Comparison of ENCODE assay signal across 15 cellular contexts in genomic region chr18:36623681-36624080, GRCh38.
"Had no signal": no experiment of that assay in that cellular context is flagged by ENCODE, and none has a peak within 500 bp of the region (broad histone marks: within the 10 kb centered on the region; RNA-seq: fewer than 3 reads in every experiment).

No MANE protein-coding gene starts in this region.

- H3K36me3 Mint-ChIP-seq: immature natural killer cell; naive thymus-derived CD8-positive, alpha-beta T cell; stimulated activated effector memory CD8-positive, alpha-beta T cell treated with anti-CD3 and anti-CD28 coated beads, Interleukin-12 subunit alpha, Interleukin-12 subunit beta, amount 100 ng/mL, for 72 hours had no signal

- H3K27ac ChIP-seq: neutrophil, suprapubic skin, thyroid gland, upper lobe of left lung, uterus had no signal

- H3K27me3 ChIP-seq: neutrophil, suprapubic skin, thyroid gland, upper lobe of left lung, uterus had no signal

- H3K9me3 ChIP-seq: mucosa of descending colon, neutrophil, suprapubic skin, thyroid gland, upper lobe of left lung, uterus had no signal

- H3K9me3 Mint-ChIP-seq: stimulated activated effector memory CD8-positive, alpha-beta T cell treated with anti-CD3 and anti-CD28 coated beads, Interleukin-12 subunit alpha, Interleukin-12 subunit beta, amount 100 ng/mL, for 72 hours had no signal

- ATAC-seq: mucosa of descending colon; naive thymus-derived CD8-positive, alpha-beta T cell; stimulated activated effector memory CD8-positive, alpha-beta T cell treated with anti-CD3 and anti-CD28 coated beads, Interleukin-12 subunit alpha, Interleukin-12 subunit beta, amount 100 ng/mL, for 72 hours; stimulated activated naive CD8-positive, alpha-beta T cell treated with anti-CD3 and anti-CD28 coated beads, Interleukin-15, Interleukin-2, amounts not matched to agents 100 U/mL and 50 U/mL, for 24 hours had no signal

- H3K4me1 Mint-ChIP-seq: immature natural killer cell; naive thymus-derived CD8-positive, alpha-beta T cell; stimulated activated effector memory CD8-positive, alpha-beta T cell treated with anti-CD3 and anti-CD28 coated beads, Interleukin-12 subunit alpha, Interleukin-12 subunit beta, amount 100 ng/mL, for 72 hours had no signal

- H3K4me1 ChIP-seq: upper lobe of left lung, uterus had no signal

- H3K36me3 ChIP-seq: neutrophil, suprapubic skin, thyroid gland, upper lobe of left lung, uterus had no signal

- DNase-seq: effector CD4-positive, alpha-beta T cell; immature natural killer cell; mucosa of descending colon; naive thymus-derived CD8-positive, alpha-beta T cell; posterior cingulate gyrus; small intestine; stimulated activated CD4-positive, alpha-beta T cell treated with anti-CD3 and anti-CD28 coated beads, Interleukin-2, amount 100 ng/mL, for 48 hours; stimulated activated naive CD8-positive, alpha-beta T cell treated with anti-CD3 and anti-CD28 coated beads, Interleukin-15, Interleukin-2, amounts not matched to agents 100 U/mL and 50 U/mL, for 24 hours; thyroid gland; upper lobe of left lung; uterus had no signal

- H3K27ac Mint-ChIP-seq: immature natural killer cell; naive thymus-derived CD8-positive, alpha-beta T cell; stimulated activated effector memory CD8-positive, alpha-beta T cell treated with anti-CD3 and anti-CD28 coated beads, Interleukin-12 subunit alpha, Interleukin-12 subunit beta, amount 100 ng/mL, for 72 hours had no signal

- H3K4me3 ChIP-seq: coronary artery, mucosa of descending colon, suprapubic skin, thyroid gland, upper lobe of left lung, uterus had no signal

- H3K4me3 Mint-ChIP-seq: immature natural killer cell; naive thymus-derived CD8-positive, alpha-beta T cell; stimulated activated effector memory CD8-positive, alpha-beta T cell treated with anti-CD3 and anti-CD28 coated beads, Interleukin-12 subunit alpha, Interleukin-12 subunit beta, amount 100 ng/mL, for 72 hours had no signal
